Comparison of ENCODE assay signal across 1 cellular context in genomic region chr13:110563463-110563774, GRCh38.
TF ChIP-seq lines count a peak whose summit lies in the region.

No MANE protein-coding gene starts in this region.

TF ChIP-seq in SK-N-SH treated with all-trans-retinoic acid at 6 μM for 48 hours, 23 proteins besides CTCF, POLR2A, EP300 and RAD21 (continued from another document):
- TF ChIP-seq CSRNP3 (CRISPR knock-in tag; IDR thresholded peaks at IDR 0.05) (no peak), TOX (CRISPR knock-in tag; IDR thresholded peaks at IDR 0.05; ENCODE audit: borderline replicate concordance) (no peak), BACH2 (CRISPR knock-in tag; IDR thresholded peaks at IDR 0.05; ENCODE audit: borderline replicate concordance) (no peak), OSR1 (CRISPR knock-in tag; IDR thresholded peaks at IDR 0.05) (no peak)
